In the genomic region with DNA sequence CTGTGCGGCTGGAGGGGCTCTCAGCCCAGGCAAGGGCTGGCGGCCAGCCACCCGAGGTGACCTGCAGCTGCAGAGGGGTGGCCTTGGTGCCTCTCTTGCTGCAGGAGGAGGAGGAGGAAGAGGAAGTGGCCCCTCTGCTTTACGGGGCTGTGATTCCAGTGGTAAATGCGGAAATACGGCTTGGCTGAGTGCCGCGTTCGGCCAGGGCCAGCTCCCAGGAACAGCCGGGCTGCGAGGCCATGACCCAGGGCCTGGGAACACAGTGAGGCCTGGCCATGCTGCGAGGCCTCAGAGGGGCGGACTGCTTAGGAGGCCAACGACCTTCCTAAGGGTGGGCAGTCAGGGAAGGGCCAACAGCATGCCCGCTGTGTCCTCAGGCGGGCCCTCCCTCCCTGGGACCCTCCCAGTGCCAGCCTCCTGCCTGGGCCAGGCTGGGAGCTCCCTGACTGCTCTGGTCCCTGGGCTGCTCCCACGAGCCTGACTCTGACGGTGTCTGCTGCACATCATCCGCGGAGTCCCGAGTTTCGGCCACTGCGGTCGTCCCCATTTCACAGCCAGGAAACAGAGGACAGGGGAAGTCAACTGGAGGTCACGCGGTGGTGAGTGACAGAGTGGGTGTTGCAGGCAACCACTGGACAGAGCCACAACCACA, we compare ENCODE assay signal across 1 cellular context.
TF ChIP-seq lines count a peak whose summit lies in the region.

No MANE protein-coding gene starts in this region.

TF ChIP-seq in HepG2, 621 proteins besides CTCF, POLR2A, EP300 and RAD21 (continued from another document and continues in another):
- TF ChIP-seq, protein P1, sequence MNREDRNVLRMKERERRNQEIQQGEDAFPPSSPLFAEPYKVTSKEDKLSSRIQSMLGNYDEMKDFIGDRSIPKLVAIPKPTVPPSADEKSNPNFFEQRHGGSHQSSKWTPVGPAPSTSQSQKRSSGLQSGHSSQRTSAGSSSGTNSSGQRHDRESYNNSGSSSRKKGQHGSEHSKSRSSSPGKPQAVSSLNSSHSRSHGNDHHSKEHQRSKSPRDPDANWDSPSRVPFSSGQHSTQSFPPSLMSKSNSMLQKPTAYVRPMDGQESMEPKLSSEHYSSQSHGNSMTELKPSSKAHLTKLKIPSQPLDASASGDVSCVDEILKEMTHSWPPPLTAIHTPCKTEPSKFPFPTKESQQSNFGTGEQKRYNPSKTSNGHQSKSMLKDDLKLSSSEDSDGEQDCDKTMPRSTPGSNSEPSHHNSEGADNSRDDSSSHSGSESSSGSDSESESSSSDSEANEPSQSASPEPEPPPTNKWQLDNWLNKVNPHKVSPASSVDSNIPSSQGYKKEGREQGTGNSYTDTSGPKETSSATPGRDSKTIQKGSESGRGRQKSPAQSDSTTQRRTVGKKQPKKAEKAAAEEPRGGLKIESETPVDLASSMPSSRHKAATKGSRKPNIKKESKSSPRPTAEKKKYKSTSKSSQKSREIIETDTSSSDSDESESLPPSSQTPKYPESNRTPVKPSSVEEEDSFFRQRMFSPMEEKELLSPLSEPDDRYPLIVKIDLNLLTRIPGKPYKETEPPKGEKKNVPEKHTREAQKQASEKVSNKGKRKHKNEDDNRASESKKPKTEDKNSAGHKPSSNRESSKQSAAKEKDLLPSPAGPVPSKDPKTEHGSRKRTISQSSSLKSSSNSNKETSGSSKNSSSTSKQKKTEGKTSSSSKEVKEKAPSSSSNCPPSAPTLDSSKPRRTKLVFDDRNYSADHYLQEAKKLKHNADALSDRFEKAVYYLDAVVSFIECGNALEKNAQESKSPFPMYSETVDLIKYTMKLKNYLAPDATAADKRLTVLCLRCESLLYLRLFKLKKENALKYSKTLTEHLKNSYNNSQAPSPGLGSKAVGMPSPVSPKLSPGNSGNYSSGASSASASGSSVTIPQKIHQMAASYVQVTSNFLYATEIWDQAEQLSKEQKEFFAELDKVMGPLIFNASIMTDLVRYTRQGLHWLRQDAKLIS (CRISPR knock-in tag; IDR thresholded peaks at IDR 0.05): no peak
- TF ChIP-seq ZNF781 (CRISPR knock-in tag; IDR thresholded peaks at IDR 0.05; ENCODE audit: borderline replicate concordance, not compliant biosample characterization): no peak
- peak; percentile 35; the same call in 1 of the 2 replicates for TF ChIP-seq ZNF574 (CRISPR knock-in tag; IDR thresholded peaks at IDR 0.05)
- no peak for TF ChIP-seq ZNF136 (CRISPR knock-in tag; IDR thresholded peaks at IDR 0.05; ENCODE audit: low read depth)
- no peak for TF ChIP-seq MBNL3 (CRISPR knock-in tag; conservative IDR thresholded peaks at IDR 0.05)
- no peak for TF ChIP-seq MAZ (IDR thresholded peaks at IDR 0.05; ENCODE audit: borderline replicate concordance, low read depth, low read length)
- no peak for TF ChIP-seq MAZ (CRISPR knock-in tag; IDR thresholded peaks at IDR 0.05; ENCODE audit: low read depth)
- TF ChIP-seq ZFP1 (CRISPR knock-in tag; IDR thresholded peaks at IDR 0.05): no peak
- TF ChIP-seq MIER2 (CRISPR knock-in tag; IDR thresholded peaks at IDR 0.05): no peak
- no peak for TF ChIP-seq ZNF713 (CRISPR knock-in tag; IDR thresholded peaks at IDR 0.05)
- TF ChIP-seq, protein P2, sequence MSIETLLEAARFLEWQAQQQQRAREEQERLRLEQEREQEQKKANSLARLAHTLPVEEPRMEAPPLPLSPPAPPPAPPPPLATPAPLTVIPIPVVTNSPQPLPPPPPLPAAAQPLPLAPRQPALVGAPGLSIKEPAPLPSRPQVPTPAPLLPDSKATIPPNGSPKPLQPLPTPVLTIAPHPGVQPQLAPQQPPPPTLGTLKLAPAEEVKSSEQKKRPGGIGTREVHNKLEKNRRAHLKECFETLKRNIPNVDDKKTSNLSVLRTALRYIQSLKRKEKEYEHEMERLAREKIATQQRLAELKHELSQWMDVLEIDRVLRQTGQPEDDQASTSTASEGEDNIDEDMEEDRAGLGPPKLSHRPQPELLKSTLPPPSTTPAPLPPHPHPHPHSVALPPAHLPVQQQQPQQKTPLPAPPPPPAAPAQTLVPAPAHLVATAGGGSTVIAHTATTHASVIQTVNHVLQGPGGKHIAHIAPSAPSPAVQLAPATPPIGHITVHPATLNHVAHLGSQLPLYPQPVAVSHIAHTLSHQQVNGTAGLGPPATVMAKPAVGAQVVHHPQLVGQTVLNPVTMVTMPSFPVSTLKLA (IDR thresholded peaks at IDR 0.05): no peak
- TF ChIP-seq ZNF30 (CRISPR knock-in tag; IDR thresholded peaks at IDR 0.05): no peak
- no peak for TF ChIP-seq AHR (CRISPR knock-in tag; IDR thresholded peaks at IDR 0.05)
- TF ChIP-seq XBP1 (CRISPR knock-in tag; IDR thresholded peaks at IDR 0.05): no peak
- TF ChIP-seq MLLT10 (CRISPR knock-in tag; IDR thresholded peaks at IDR 0.05): no peak
- no peak for TF ChIP-seq MAFG (CRISPR knock-in tag; IDR thresholded peaks at IDR 0.05)
- TF ChIP-seq, protein P3, sequence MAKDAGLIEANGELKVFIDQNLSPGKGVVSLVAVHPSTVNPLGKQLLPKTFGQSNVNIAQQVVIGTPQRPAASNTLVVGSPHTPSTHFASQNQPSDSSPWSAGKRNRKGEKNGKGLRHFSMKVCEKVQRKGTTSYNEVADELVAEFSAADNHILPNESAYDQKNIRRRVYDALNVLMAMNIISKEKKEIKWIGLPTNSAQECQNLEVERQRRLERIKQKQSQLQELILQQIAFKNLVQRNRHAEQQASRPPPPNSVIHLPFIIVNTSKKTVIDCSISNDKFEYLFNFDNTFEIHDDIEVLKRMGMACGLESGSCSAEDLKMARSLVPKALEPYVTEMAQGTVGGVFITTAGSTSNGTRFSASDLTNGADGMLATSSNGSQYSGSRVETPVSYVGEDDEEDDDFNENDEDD (CRISPR knock-in tag; IDR thresholded peaks at IDR 0.05; ENCODE audit: borderline replicate concordance): no peak; the same call in 1 of the 2 replicates
- TF ChIP-seq TERF1 (CRISPR knock-in tag; IDR thresholded peaks at IDR 0.05): no peak
- no peak for TF ChIP-seq CERS6 (CRISPR knock-in tag; IDR thresholded peaks at IDR 0.05)
- TF ChIP-seq, protein P4, sequence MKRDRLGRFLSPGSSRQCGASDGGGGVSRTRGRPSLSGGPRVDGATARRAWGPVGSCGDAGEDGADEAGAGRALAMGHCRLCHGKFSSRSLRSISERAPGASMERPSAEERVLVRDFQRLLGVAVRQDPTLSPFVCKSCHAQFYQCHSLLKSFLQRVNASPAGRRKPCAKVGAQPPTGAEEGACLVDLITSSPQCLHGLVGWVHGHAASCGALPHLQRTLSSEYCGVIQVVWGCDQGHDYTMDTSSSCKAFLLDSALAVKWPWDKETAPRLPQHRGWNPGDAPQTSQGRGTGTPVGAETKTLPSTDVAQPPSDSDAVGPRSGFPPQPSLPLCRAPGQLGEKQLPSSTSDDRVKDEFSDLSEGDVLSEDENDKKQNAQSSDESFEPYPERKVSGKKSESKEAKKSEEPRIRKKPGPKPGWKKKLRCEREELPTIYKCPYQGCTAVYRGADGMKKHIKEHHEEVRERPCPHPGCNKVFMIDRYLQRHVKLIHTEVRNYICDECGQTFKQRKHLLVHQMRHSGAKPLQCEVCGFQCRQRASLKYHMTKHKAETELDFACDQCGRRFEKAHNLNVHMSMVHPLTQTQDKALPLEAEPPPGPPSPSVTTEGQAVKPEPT (CRISPR knock-in tag; IDR thresholded peaks at IDR 0.05; ENCODE audit: low read depth): no peak
- TF ChIP-seq, protein P5, sequence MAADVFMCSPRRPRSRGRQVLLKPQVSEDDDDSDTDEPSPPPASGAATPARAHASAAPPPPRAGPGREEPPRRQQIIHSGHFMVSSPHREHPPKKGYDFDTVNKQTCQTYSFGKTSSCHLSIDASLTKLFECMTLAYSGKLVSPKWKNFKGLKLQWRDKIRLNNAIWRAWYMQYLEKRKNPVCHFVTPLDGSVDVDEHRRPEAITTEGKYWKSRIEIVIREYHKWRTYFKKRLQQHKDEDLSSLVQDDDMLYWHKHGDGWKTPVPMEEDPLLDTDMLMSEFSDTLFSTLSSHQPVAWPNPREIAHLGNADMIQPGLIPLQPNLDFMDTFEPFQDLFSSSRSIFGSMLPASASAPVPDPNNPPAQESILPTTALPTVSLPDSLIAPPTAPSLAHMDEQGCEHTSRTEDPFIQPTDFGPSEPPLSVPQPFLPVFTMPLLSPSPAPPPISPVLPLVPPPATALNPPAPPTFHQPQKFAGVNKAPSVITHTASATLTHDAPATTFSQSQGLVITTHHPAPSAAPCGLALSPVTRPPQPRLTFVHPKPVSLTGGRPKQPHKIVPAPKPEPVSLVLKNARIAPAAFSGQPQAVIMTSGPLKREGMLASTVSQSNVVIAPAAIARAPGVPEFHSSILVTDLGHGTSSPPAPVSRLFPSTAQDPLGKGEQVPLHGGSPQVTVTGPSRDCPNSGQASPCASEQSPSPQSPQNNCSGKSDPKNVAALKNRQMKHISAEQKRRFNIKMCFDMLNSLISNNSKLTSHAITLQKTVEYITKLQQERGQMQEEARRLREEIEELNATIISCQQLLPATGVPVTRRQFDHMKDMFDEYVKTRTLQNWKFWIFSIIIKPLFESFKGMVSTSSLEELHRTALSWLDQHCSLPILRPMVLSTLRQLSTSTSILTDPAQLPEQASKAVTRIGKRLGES (CRISPR knock-in tag; IDR thresholded peaks at IDR 0.05; ENCODE audit: borderline replicate concordance): no peak
- TF ChIP-seq, protein P6, sequence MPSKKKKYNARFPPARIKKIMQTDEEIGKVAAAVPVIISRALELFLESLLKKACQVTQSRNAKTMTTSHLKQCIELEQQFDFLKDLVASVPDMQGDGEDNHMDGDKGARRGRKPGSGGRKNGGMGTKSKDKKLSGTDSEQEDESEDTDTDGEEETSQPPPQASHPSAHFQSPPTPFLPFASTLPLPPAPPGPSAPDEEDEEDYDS (CRISPR knock-in tag; IDR thresholded peaks at IDR 0.05): no peak
- TF ChIP-seq ZNF792 (CRISPR knock-in tag; IDR thresholded peaks at IDR 0.05): no peak
- TF ChIP-seq ZNF766 (CRISPR knock-in tag; IDR thresholded peaks at IDR 0.05; ENCODE audit: borderline replicate concordance): no peak
- TF ChIP-seq GABPA (IDR thresholded peaks at IDR 0.05; ENCODE audit: low read depth, low read length): no peak
- TF ChIP-seq GABPA (CRISPR knock-in tag; IDR thresholded peaks at IDR 0.05; ENCODE audit: low read depth): peak; percentile 62; the same call in 1 of the 2 replicates
- TF ChIP-seq PCBP2 (optimal IDR thresholded peaks at IDR 0.05; ENCODE audit: low read depth, low read length, poor library complexity, severe bottlenecking): no peak
- no peak for TF ChIP-seq ZNF331 (CRISPR knock-in tag; IDR thresholded peaks at IDR 0.05)
- TF ChIP-seq, protein P7, sequence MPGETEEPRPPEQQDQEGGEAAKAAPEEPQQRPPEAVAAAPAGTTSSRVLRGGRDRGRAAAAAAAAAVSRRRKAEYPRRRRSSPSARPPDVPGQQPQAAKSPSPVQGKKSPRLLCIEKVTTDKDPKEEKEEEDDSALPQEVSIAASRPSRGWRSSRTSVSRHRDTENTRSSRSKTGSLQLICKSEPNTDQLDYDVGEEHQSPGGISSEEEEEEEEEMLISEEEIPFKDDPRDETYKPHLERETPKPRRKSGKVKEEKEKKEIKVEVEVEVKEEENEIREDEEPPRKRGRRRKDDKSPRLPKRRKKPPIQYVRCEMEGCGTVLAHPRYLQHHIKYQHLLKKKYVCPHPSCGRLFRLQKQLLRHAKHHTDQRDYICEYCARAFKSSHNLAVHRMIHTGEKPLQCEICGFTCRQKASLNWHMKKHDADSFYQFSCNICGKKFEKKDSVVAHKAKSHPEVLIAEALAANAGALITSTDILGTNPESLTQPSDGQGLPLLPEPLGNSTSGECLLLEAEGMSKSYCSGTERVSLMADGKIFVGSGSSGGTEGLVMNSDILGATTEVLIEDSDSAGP (CRISPR knock-in tag; IDR thresholded peaks at IDR 0.05; ENCODE audit: borderline replicate concordance): no peak
